In genomic region chr11:19827399-19828135, GRCh38 we compare ENCODE assay signal across 18 cellular contexts.
DNase-seq lines count a peak whose midpoint lies in the region; ATAC-seq and TF ChIP-seq lines count a peak whose summit lies in the region.
"Had no signal": no experiment of that assay in that cellular context is flagged by ENCODE, and none has a peak within 500 bp of the region (broad histone marks: within the 10 kb centered on the region; RNA-seq: fewer than 3 reads in every experiment).

No MANE protein-coding gene starts in this region.

- no peaks in the 10 kb centered on the region for H3K4me1 Mint-ChIP-seq in activated CD8-positive, alpha-beta memory T cell treated with anti-CD3 and anti-CD28 coated beads, Interleukin-2, amount 10 ng/mL, durations not matched to agents 7 days and 5 days
- H3K4me1 Mint-ChIP-seq: central memory CD8-positive, alpha-beta T cell had no signal

- CTCF ChIA-PET in activated CD8-positive, alpha-beta memory T cell treated with anti-CD3 and anti-CD28 coated beads, Interleukin-2, amount 10 ng/mL, durations not matched to agents 7 days and 5 days (lab: Charles Lee), result no interaction called here

- DNase-seq in activated CD8-positive, alpha-beta memory T cell treated with anti-CD3 and anti-CD28 coated beads, Interleukin-2, amount 10 ng/mL, durations not matched to agents 7 days and 5 days, result no peak
- DNase-seq in activated CD8-positive, alpha-beta memory T cell treated with anti-CD3 and anti-CD28 coated beads, Interleukin-2, amount 50 U/mL, for 48 hours, result no peak
- DNase-seq in NCI-H226, result peak; percentile 78
- peak; percentile 15 for DNase-seq in fibroblast of the aortic adventitia (ENCODE audit: low read depth)
- DNase-seq in omental fat pad (ENCODE audit: low spot score), result no peak
- no peak for DNase-seq in COLO829 (ENCODE audit: low spot score)
- DNase-seq in activated effector memory CD4-positive, alpha-beta T cell treated with Interleukin-2 at 50 U/mL for 16 hours, result no peak
- DNase-seq: activated CD4-positive, alpha-beta T cell treated with anti-CD3 and anti-CD28 coated beads, Interleukin-2, amount 50 U/mL, for 48 hours; activated T-cell treated with anti-CD3 and anti-CD28 coated beads, Interleukin-2, amount 50 U/mL, for 48 hours; COR-L47; GF-D8; GOT3; KG1; NCI-H1105 treated with DMSO at 0.1 percent for 48 hours; PC-3 had no signal

- no peak for TF ChIP-seq CTCF in fibroblast of the aortic adventitia (IDR thresholded peaks at IDR 0.05; ENCODE audit: insufficient read depth, low read length)
- no peak for TF ChIP-seq CTCF in omental fat pad (IDR thresholded peaks at IDR 0.05)

- no peaks in the 10 kb centered on the region for H3K36me3 Mint-ChIP-seq in activated CD8-positive, alpha-beta memory T cell treated with anti-CD3 and anti-CD28 coated beads, Interleukin-2, amount 10 ng/mL, durations not matched to agents 7 days and 5 days

- no peak overlapping the region for H3K4me3 Mint-ChIP-seq in activated CD8-positive, alpha-beta memory T cell treated with anti-CD3 and anti-CD28 coated beads, Interleukin-2, amount 10 ng/mL, durations not matched to agents 7 days and 5 days
- H3K4me3 Mint-ChIP-seq: central memory CD8-positive, alpha-beta T cell had no signal

- peak overlapping the region; percentile 45 for H3K27ac Mint-ChIP-seq in activated CD8-positive, alpha-beta memory T cell treated with anti-CD3 and anti-CD28 coated beads, Interleukin-2, amount 10 ng/mL, durations not matched to agents 7 days and 5 days

- ATAC-seq in activated CD8-positive, alpha-beta memory T cell treated with anti-CD3 and anti-CD28 coated beads, Interleukin-2, amount 10 ng/mL, durations not matched to agents 7 days and 5 days, result no peak
- ATAC-seq in omental fat pad (ENCODE audit: low FRiP score) (peak; percentile 58), GM21367 (IDR thresholded peaks at IDR 0.05; ENCODE audit: unreplicated experiment) (no peak)
- ATAC-seq: PC-3 had no signal

- H3K9me3 Mint-ChIP-seq in activated CD8-positive, alpha-beta memory T cell treated with anti-CD3 and anti-CD28 coated beads, Interleukin-2, amount 10 ng/mL, durations not matched to agents 7 days and 5 days (ENCODE audit: low read depth), result no peaks in the 10 kb centered on the region
- H3K9me3 Mint-ChIP-seq: central memory CD8-positive, alpha-beta T cell had no signal

- no peak overlapping the region for H3K4me3 ChIP-seq in fibroblast of the aortic adventitia (ENCODE audit: low read depth, low read length)
- H3K4me3 ChIP-seq: adrenal gland had no signal

- H3K27me3 Mint-ChIP-seq in activated CD8-positive, alpha-beta memory T cell treated with anti-CD3 and anti-CD28 coated beads, Interleukin-2, amount 10 ng/mL, durations not matched to agents 7 days and 5 days, result peaks cover 7% of the 10 kb centered on the region
- H3K27me3 Mint-ChIP-seq: central memory CD8-positive, alpha-beta T cell had no signal

Comparison
In these comparisons a context has a peak if more than half of its experiments do, and no peak if none do; other contexts are left out.
1. DNase-seq: peak in NCI-H226 (single experiment) and fibroblast of the aortic adventitia (single experiment); none in activated CD8-positive, alpha-beta memory T cell treated with anti-CD3 and anti-CD28 coated beads, Interleukin-2, amount 10 ng/mL, durations not matched to agents 7 days and 5 days (single experiment), activated CD8-positive, alpha-beta memory T cell treated with anti-CD3 and anti-CD28 coated beads, Interleukin-2, amount 50 U/mL, for 48 hours (single experiment), omental fat pad (single experiment), COLO829 (single experiment) and activated effector memory CD4-positive, alpha-beta T cell treated with Interleukin-2 at 50 U/mL for 16 hours (single experiment).